20 cellular contexts compared by ENCODE assay signal in the genomic region with DNA sequence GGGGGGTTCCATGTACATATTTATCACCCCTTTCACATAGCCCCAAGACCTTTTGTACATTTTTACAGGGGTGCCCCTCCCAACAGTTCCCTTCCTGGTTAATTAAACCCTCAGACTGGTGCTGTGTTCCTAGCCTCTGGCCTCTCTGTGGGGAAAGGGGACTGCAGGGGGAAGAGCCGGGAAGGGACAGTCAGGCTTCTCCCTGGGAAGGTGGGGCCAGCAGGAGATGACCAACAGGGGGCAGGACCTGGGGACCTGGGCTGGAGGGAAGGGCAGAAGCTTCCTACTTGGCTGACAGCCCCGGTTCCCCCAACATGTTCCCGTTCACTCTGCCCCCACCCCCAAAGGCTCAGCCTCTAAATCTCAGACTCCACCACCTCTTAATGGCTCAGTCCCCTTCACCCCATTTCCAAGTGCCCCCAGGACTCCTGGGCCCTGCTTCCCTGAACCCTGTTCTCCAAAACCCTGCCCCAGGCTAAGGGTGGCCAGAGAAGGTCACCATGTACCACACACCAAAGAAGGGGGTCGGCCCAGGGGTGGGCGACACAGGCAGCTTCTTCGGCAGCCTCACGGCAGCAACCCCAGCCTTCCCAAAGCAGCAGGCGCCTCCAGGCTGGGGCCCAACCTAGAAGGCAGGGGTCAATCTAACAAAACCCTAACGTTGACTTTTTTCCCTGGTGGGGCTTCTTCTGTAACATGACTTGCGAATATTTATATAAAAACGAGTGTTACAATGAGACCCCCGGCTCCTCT. TPM values are rescaled to one million over a fixed set of nuclear protein-coding genes. Genes with fewer than 3 reads are reported as not detected.
A peak's percentile ranks its signal among the peaks of the same experiment; 100 is the strongest.
DNase-seq lines count a peak whose midpoint lies in the region; ATAC-seq, FAIRE-seq and TF ChIP-seq lines count a peak whose summit lies in the region.
"Had no signal": no experiment of that assay in that cellular context is flagged by ENCODE, and none has a peak within 500 bp of the region (broad histone marks: within the 10 kb centered on the region; RNA-seq: fewer than 3 reads in every experiment).

No MANE protein-coding gene starts in this region.

- CTCF ChIA-PET in RWPE1 (lab: Yijun Ruan, JAX): no interaction called here

- TF ChIP-seq POLR2A in GM12891 (IDR thresholded peaks at IDR 0.05; ENCODE audit: low read depth, low read length): no peak

- FAIRE-seq in GM12891 (lab: Jason Lieb, UNC): no peak
- FAIRE-seq: GM19239, pancreas had no signal

- peaks cover 48% of the 10 kb centered on the region for H3K36me3 Mint-ChIP-seq in endodermal cell (ENCODE audit: low read depth)

- POLR2A ChIA-PET in RWPE1 (lab: Yijun Ruan, JAX; ENCODE audit: low non-redundant PET): no interaction called here

- H3K27ac ChIP-seq in RWPE1 (peak overlapping the region; percentile 11), endodermal cell (ENCODE audit: low read depth, low read length) (no peak overlapping the region), parathyroid adenoma (no peak overlapping the region)
- H3K27ac ChIP-seq: cardiac muscle cell, esophagus muscularis mucosa, left ventricle myocardium inferior, pancreas, transverse colon had no signal

- ATAC-seq in GM19452 (IDR thresholded peaks at IDR 0.05; ENCODE audit: unreplicated experiment): no peak

- H3K36me3 ChIP-seq in endodermal cell (ENCODE audit: control insufficient read depth, insufficient read depth, low read length) (peaks cover 27% of the 10 kb centered on the region), parathyroid adenoma (ENCODE audit: control insufficient read depth, insufficient read depth, low read length) (no peaks in the 10 kb centered on the region)

- 91 to 93% methylated on average over 11 to 12 of the region's 12 CpGs for WGBS in endodermal cell (ENCODE audit: insufficient coverage in 1 of 2, insufficient read length in 1 of 2), 2 experiments

- H3K9me3 ChIP-seq in endodermal cell (ENCODE audit: control insufficient read depth, low read length) (no peaks in the 10 kb centered on the region), parathyroid adenoma (ENCODE audit: control insufficient read depth, low read length) (no peaks in the 10 kb centered on the region)
- H3K9me3 ChIP-seq: esophagus muscularis mucosa, HAP-1, left ventricle myocardium inferior, pancreas, transverse colon had no signal

- no peak overlapping the region for H3K27ac Mint-ChIP-seq in endodermal cell
- H3K27ac Mint-ChIP-seq: stimulated activated naive CD8-positive, alpha-beta T cell treated with anti-CD3 and anti-CD28 coated beads, Interleukin-15, Interleukin-2, amounts not matched to agents 100 ng/mL and 50 ng/mL, for 24 hours had no signal

- H3K4me3 Mint-ChIP-seq in endodermal cell: no peak overlapping the region
- H3K4me3 Mint-ChIP-seq: stimulated activated naive CD8-positive, alpha-beta T cell treated with anti-CD3 and anti-CD28 coated beads, Interleukin-15, Interleukin-2, amounts not matched to agents 100 ng/mL and 50 ng/mL, for 24 hours had no signal

- H3K79me2 ChIP-seq in parathyroid adenoma: no peaks in the 10 kb centered on the region

- no peaks in the 10 kb centered on the region for H3K4me1 Mint-ChIP-seq in endodermal cell

- TF ChIP-seq CTCF in RWPE1 (conservative IDR thresholded peaks at IDR 0.05; ENCODE audit: low read depth) (no peak), endodermal cell (conservative IDR thresholded peaks at IDR 0.05) (peak; percentile 49), parathyroid adenoma (IDR thresholded peaks at IDR 0.05) (peak; percentile 7)

- no peaks in the 10 kb centered on the region for H3K9me3 Mint-ChIP-seq in endodermal cell
- H3K9me3 Mint-ChIP-seq: stimulated activated naive CD8-positive, alpha-beta T cell treated with anti-CD3 and anti-CD28 coated beads, Interleukin-15, Interleukin-2, amounts not matched to agents 100 ng/mL and 50 ng/mL, for 24 hours had no signal

- H3K27me3 Mint-ChIP-seq in endodermal cell (ENCODE audit: insufficient read depth): peaks cover 90% of the 10 kb centered on the region
- H3K27me3 Mint-ChIP-seq: stimulated activated naive CD8-positive, alpha-beta T cell treated with anti-CD3 and anti-CD28 coated beads, Interleukin-15, Interleukin-2, amounts not matched to agents 100 ng/mL and 50 ng/mL, for 24 hours had no signal

- no peak overlapping the region for H2AFZ ChIP-seq in parathyroid adenoma

- H3K4me1 ChIP-seq in endodermal cell (ENCODE audit: control insufficient read depth, insufficient read depth, low read length) (no peaks in the 10 kb centered on the region), parathyroid adenoma (no peaks in the 10 kb centered on the region)
- H3K4me1 ChIP-seq: HAP-1, pancreas, transverse colon had no signal

- no peak for DNase-seq in GM12891 (ENCODE audit: insufficient read length, low spot score)
- DNase-seq in RWPE1 (ENCODE audit: low spot score): no peak
- no peak for DNase-seq in endodermal cell
- no peak for DNase-seq in DMS153 treated with DMSO at 0.1 percent for 48 hours (lab: John Stamatoyannopoulos, UW; ENCODE audit: unreplicated experiment)
- DNase-seq in NCI-H2171 (lab: John Stamatoyannopoulos, UW): no peak
- DNase-seq: COR-L47, left ventricle myocardium inferior, NCI-H146, NCI-H2171 treated with DMSO at 0.1 percent for 48 hours, OCI-M1, SIG-M5, transverse colon had no signal

- H3K4me3 ChIP-seq in endodermal cell (ENCODE audit: low read length): no peak overlapping the region
- H3K4me3 ChIP-seq in parathyroid adenoma (ENCODE audit: low read depth, low read length): no peak overlapping the region
- H3K4me3 ChIP-seq: cardiac muscle cell, esophagus muscularis mucosa, HAP-1, left ventricle myocardium inferior, pancreas, transverse colon had no signal

- H3K4me2 ChIP-seq in parathyroid adenoma (ENCODE audit: low read length): no peak overlapping the region

- no peak overlapping the region for H3K9ac ChIP-seq in endodermal cell (ENCODE audit: extremely low read depth, low read length, poor library complexity, severe bottlenecking)
- H3K9ac ChIP-seq in parathyroid adenoma: no peak overlapping the region

- H3K27me3 ChIP-seq in endodermal cell (ENCODE audit: control insufficient read depth, insufficient read depth, low read length, poor library complexity, severe bottlenecking): peaks cover 34% of the 10 kb centered on the region
- H3K27me3 ChIP-seq in parathyroid adenoma (ENCODE audit: control insufficient read depth, insufficient read depth, low read length): no peaks in the 10 kb centered on the region
- H3K27me3 ChIP-seq: esophagus muscularis mucosa, pancreas, transverse colon had no signal

TF ChIP-seq in GM12891, 5 proteins besides CTCF, POLR2A, EP300 and RAD21:
- TF ChIP-seq PAX5 (IDR thresholded peaks at IDR 0.05; ENCODE audit: insufficient read depth, low read length, severe bottlenecking) (no peak), SPI1 (IDR thresholded peaks at IDR 0.05; ENCODE audit: low read depth, low read length) (no peak), POU2F2 (IDR thresholded peaks at IDR 0.05; ENCODE audit: low read depth, low read length) (no peak), TAF1 (IDR thresholded peaks at IDR 0.05; ENCODE audit: low read depth, low read length) (no peak), POLR2AphosphoS5 (IDR thresholded peaks at IDR 0.05; ENCODE audit: low read depth, low read length) (peak; percentile 48; the same call in 1 of the 2 replicates)

RNA-seq across cellular contexts. Expression of a gene that starts 12.0 kb away (rescaled TPM):
- polyA plus RNA-seq in GM12891 (2012; ENCODE audit: low read depth, missing spikeins): 47.2 TPM
- total RNA-seq in endodermal cell: 10 to 100 TPM; 50.2 to 53.1 TPM
- 54.3 TPM for polyA plus RNA-seq in endodermal cell (2013, experiment 1 of 2)
- 44.1 TPM for polyA plus RNA-seq in endodermal cell (2013, experiment 2 of 2)

RNA-seq across cellular contexts. Expression of a gene that starts 19.5 kb away (rescaled TPM):
- polyA plus RNA-seq in GM12891 (2012; ENCODE audit: low read depth, missing spikeins): 38.7 TPM
- total RNA-seq in endodermal cell: 10 to 100 TPM; 21.2 to 35.4 TPM
- 46.1 TPM for polyA plus RNA-seq in endodermal cell (2013, experiment 1 of 2)
- 38.8 TPM for polyA plus RNA-seq in endodermal cell (2013, experiment 2 of 2)

RNA-seq across cellular contexts. Expression of a gene that starts 28.7 kb away (rescaled TPM):
- 11.5 TPM for polyA plus RNA-seq in GM12891 (2012; ENCODE audit: low read depth, missing spikeins)
- 10 to 100 TPM; 57.7 to 66.9 TPM for total RNA-seq in endodermal cell
- 28.8 TPM for polyA plus RNA-seq in endodermal cell (2013, experiment 1 of 2)
- 28.5 TPM for polyA plus RNA-seq in endodermal cell (2013, experiment 2 of 2)
